In the genomic region with DNA sequence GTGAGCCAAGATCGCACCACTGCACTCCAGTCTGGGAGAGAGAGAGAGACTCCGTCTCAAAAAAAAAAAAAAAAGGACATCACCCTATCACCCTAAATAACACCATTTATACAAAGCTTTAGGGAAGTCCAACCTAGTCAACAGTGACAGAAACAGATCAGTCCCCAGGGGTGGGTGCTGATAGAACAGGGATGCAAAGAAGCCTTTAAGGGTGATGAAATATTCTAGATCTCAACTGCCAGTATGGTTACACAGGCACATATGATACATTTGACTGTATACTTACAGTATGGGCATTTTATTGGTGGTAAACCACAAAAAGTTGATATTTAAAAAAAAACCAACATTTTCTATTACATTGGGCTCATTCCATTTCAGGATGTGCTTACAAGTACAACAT, we compare ENCODE assay signal across 19 cellular contexts. TPM values are rescaled to one million over a fixed set of nuclear protein-coding genes. Genes with fewer than 3 reads are reported as not detected.
"Had no signal": no experiment of that assay in that cellular context is flagged by ENCODE, and none has a peak within 500 bp of the region (broad histone marks: within the 10 kb centered on the region; RNA-seq: fewer than 3 reads in every experiment).

No MANE protein-coding gene starts in this region.

- H3K9me3 Mint-ChIP-seq: activated B cell treated with CpG ODN at 0.5 μM for 24 hours; activated T-helper 17 cell treated with anti-CD3 and anti-CD28 coated beads, Interleukin-2, amount 50 U/mL, for 72 hours; dendritic cell treated with granulocyte-macrophage colony-stimulating factor and Interleukin-4, amounts not matched to agents 40 ng/mL and 50 ng/mL, for 4 days; mesothelial cell of epicardium had no signal

- DNase-seq: activated B cell treated with CpG ODN at 0.5 μM for 24 hours; activated naive CD4-positive, alpha-beta T cell treated with anti-CD3 and anti-CD28 coated beads for 36 hours; amygdala; effector CD8-positive, alpha-beta T cell; gastrocnemius medialis; heart left ventricle; kidney; stimulated activated CD4-positive, alpha-beta T cell treated with anti-CD3 and anti-CD28 coated beads, Interleukin-12 subunit alpha, Interleukin-12 subunit beta, amount 100 ng/mL, for 4 hours; stimulated activated CD4-positive, alpha-beta T cell treated with anti-CD3 and anti-CD28 coated beads, Interleukin-2, amount 100 ng/mL, for 24 hours; stimulated activated naive CD4-positive, alpha-beta T cell treated with Interleukin-2 at 50 U/mL for 16 hours; transverse colon; uterus had no signal

- H3K4me3 Mint-ChIP-seq: activated B cell treated with CpG ODN at 0.5 μM for 24 hours; activated naive CD4-positive, alpha-beta T cell treated with anti-CD3 and anti-CD28 coated beads for 36 hours; activated T-helper 17 cell treated with anti-CD3 and anti-CD28 coated beads, Interleukin-2, amount 50 U/mL, for 72 hours; dendritic cell treated with granulocyte-macrophage colony-stimulating factor and Interleukin-4, amounts not matched to agents 40 ng/mL and 50 ng/mL, for 4 days; mesothelial cell of epicardium had no signal

- H3K27me3 Mint-ChIP-seq: activated T-helper 17 cell treated with anti-CD3 and anti-CD28 coated beads, Interleukin-2, amount 50 U/mL, for 72 hours had no signal

- H3K36me3 Mint-ChIP-seq: mesothelial cell of epicardium had no signal

- H3K27ac Mint-ChIP-seq: activated B cell treated with CpG ODN at 0.5 μM for 24 hours; activated naive CD4-positive, alpha-beta T cell treated with anti-CD3 and anti-CD28 coated beads for 36 hours; activated T-helper 17 cell treated with anti-CD3 and anti-CD28 coated beads, Interleukin-2, amount 50 U/mL, for 72 hours; dendritic cell treated with granulocyte-macrophage colony-stimulating factor and Interleukin-4, amounts not matched to agents 40 ng/mL and 50 ng/mL, for 4 days; mesothelial cell of epicardium; progenitor cell of endocrine pancreas had no signal

- ATAC-seq: esophagus mucosa, gastrocnemius medialis, heart left ventricle, left lobe of liver had no signal

RNA-seq across cellular contexts. Expression of gene RETREG1, which starts 4.8 kb away (rescaled TPM):
- total RNA-seq: lung microvascular endothelial cell had no signal
